Comparison of ENCODE assay signal across 8 cellular contexts in genomic region chr20:50731055-50731929, GRCh38. TPM values are rescaled to one million over a fixed set of nuclear protein-coding genes. Genes with fewer than 3 reads are reported as not detected.
DNase-seq lines count a peak whose midpoint lies in the region; ATAC-seq and TF ChIP-seq lines count a peak whose summit lies in the region.

Gene PARD6B, plus strand, starts transcription at chr20:50731580. Its CDS starts 207 bp downstream, at chr20:50731787.

- peak within 1 kb of the TSS; percentile 75 to 92 (median 85) for H3K27ac ChIP-seq in spleen

- ATAC-seq in GM19043 (IDR thresholded peaks at IDR 0.05; ENCODE audit: low read depth, unreplicated experiment) (peak; percentile 83), HG03342 (IDR thresholded peaks at IDR 0.05; ENCODE audit: unreplicated experiment) (peak; percentile 87)

- TF ChIP-seq POLR2A in spleen (IDR thresholded peaks at IDR 0.05), result peak in 1 of 3 donors; percentile 53

- DNase-seq in AG20443 (ENCODE audit: low spot score) (peak; percentile 98), NCI-H345 (lab: John Stamatoyannopoulos, UW) (peak; percentile 100), iris pigment epithelial cell (ENCODE audit: low read depth) (peak; percentile 91), spleen (peak; percentile 99)
- DNase-seq in activated CD4-positive, CD25-positive, alpha-beta regulatory T cell (lab: John Stamatoyannopoulos, UW), result peak; percentile 98 to 100 (median 99)
- DNase-seq in central memory CD4-positive, alpha-beta T cell, result peak; percentile 100

- intact Hi-C loops in spleen (cut with DNase I; ENCODE audit: low total_unique reads), result no loop called here

- H3K9me3 ChIP-seq in spleen, result no peaks in the 10 kb centered on the region

- no peaks in the 10 kb centered on the region for H3K27me3 ChIP-seq in spleen (replicated peaks in 1 of 7)

- H3K4me3 ChIP-seq in spleen, result peak within 1 kb of the TSS; percentile 69 to 96 (median 92)

- WGBS in spleen, 5 donors, result 0 to 1% (median 0%) methylated on average over 22 to 114 of the region's 114 CpGs

- H3K4me1 ChIP-seq in spleen, result peaks cover 2 to 47% (median 34%) of the 10 kb centered on the region in 6 donors

- TF ChIP-seq CTCF in spleen (IDR thresholded peaks at IDR 0.05 in 8 of 11, conservative IDR thresholded peaks at IDR 0.05 in 3 of 11), result peak in 3 of 11 experiments; percentile 10 to 46 (median 17)

- peaks cover 0 to 9% (median 0%) of the 10 kb centered on the region in 6 donors for H3K36me3 ChIP-seq in spleen

RNA-seq across cellular contexts. Expression of gene PARD6B, which starts in this region (rescaled TPM):
- 1 to 10 TPM; 3.5 to 7.5 (median 5.0) TPM for total RNA-seq in spleen
- polyA plus RNA-seq in spleen, result 1 to 10 TPM in 2 of 3 donors, under 1 TPM in 1; 0.97 to 1.1 (median 1.0) TPM

Comparison
In these comparisons a context has a peak if more than half of its experiments do, and no peak if none do; other contexts are left out.
1. Peak in every context shown above with its lines: DNase-seq, ATAC-seq, H3K4me3 ChIP-seq and H3K27ac ChIP-seq.